In the genomic region with DNA sequence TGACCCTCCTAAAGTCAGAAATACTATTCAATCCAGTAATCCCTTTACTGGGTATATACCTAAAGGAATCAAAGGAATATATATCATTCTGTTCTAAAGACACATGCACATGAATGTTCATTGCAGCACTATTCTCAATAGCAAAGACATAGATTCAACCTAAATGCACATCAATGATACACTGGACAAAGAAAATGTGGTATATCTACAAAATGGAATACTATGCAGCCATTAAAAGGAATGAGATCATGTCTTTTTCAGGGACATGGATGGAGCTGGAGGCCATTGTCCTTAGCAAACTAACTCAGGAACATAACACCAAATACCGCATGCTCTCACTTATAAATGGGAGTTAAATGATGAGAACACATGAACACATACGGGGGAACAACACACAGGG, we compare ENCODE assay signal across 31 cellular contexts.
"Had no signal": no experiment of that assay in that cellular context is flagged by ENCODE, and none has a peak within 500 bp of the region (broad histone marks: within the 10 kb centered on the region; RNA-seq: fewer than 3 reads in every experiment).

No MANE protein-coding gene starts in this region.

- DNase-seq: activated CD4-positive, alpha-beta memory T cell treated with anti-CD3 and anti-CD28 coated beads, Interleukin-2, amount 10 ng/mL, durations not matched to agents 7 days and 5 days; activated CD4-positive, alpha-beta T cell treated with anti-CD3 and anti-CD28 coated beads for 1 hour; activated CD4-positive, alpha-beta T cell treated with anti-CD3 and anti-CD28 coated beads for 36 hours; activated CD4-positive, alpha-beta T cell treated with anti-CD3 and anti-CD28 coated beads for 48 hours; activated CD4-positive, alpha-beta T cell treated with anti-CD3 and anti-CD28 coated beads, Interleukin-2, amount 10 ng/mL, durations not matched to agents 7 days and 5 days; activated CD4-positive, alpha-beta T cell treated with anti-CD3 and anti-CD28 coated beads, Interleukin-2, amount 50 U/mL, for 48 hours; activated CD4-positive, CD25-positive, alpha-beta regulatory T cell; activated CD8-positive, alpha-beta memory T cell treated with anti-CD3 and anti-CD28 coated beads for 24 hours; activated CD8-positive, alpha-beta memory T cell treated with anti-CD3 and anti-CD28 coated beads, Interleukin-2, amount 10 ng/mL, durations not matched to agents 7 days and 5 days; activated CD8-positive, alpha-beta memory T cell treated with anti-CD3 and anti-CD28 coated beads, Interleukin-2, amount 50 U/mL, for 48 hours; activated CD8-positive, alpha-beta T cell treated with anti-CD3 and anti-CD28 coated beads, Interleukin-2, amount 10 ng/mL, durations not matched to agents 7 days and 5 days; activated effector memory CD4-positive, alpha-beta T cell treated with Interleukin-2 at 50 U/mL for 16 hours; activated gamma-delta T cell; activated naive CD4-positive, alpha-beta T cell treated with anti-CD3 and anti-CD28 coated beads, Interleukin-2, amount 10 ng/mL, durations not matched to agents 7 days and 5 days; activated naive CD4-positive, alpha-beta T cell treated with Interleukin-2 at 50 U/mL for 16 hours; activated naive CD8-positive, alpha-beta T cell treated with anti-CD3 and anti-CD28 coated beads, Interleukin-2, amount 10 ng/mL, durations not matched to agents 7 days and 5 days; activated naive CD8-positive, alpha-beta T cell treated with anti-CD3 and anti-CD28 coated beads, Interleukin-2, amount 50 U/mL, for 24 hours; activated T-cell treated with anti-CD3 and anti-CD28 coated beads, Interleukin-2, amount 50 U/mL, for 24 hours; activated T-cell treated with anti-CD3 and anti-CD28 coated beads, Interleukin-2, amount 50 U/mL, for 48 hours; amygdala; anterior cingulate cortex; caudate nucleus; cerebellar nuclear complex; T-helper 2 cell; T-helper 9 cell had no signal

- H3K27ac ChIP-seq: ascending aorta, cardiac muscle cell, VCaP had no signal

- H3K27me3 ChIP-seq: ascending aorta, cardiac muscle cell had no signal

- FAIRE-seq: bronchial epithelial cell, TTC549 had no signal

- H3K36me3 ChIP-seq: ascending aorta, cardiac muscle cell had no signal

- H3K4me3 ChIP-seq: ascending aorta, cardiac muscle cell had no signal

- H3K4me1 ChIP-seq: ascending aorta had no signal

- ATAC-seq: activated CD4-positive, alpha-beta T cell treated with anti-CD3 and anti-CD28 coated beads for 36 hours; activated CD4-positive, CD25-positive, alpha-beta regulatory T cell treated with anti-CD3 and anti-CD28 coated beads, Interleukin-2, amount 50 U/mL, for 24 hours; activated CD8-positive, alpha-beta memory T cell treated with anti-CD3 and anti-CD28 coated beads, Interleukin-2, amount 10 ng/mL, durations not matched to agents 7 days and 5 days; activated CD8-positive, alpha-beta T cell treated with anti-CD3 and anti-CD28 coated beads, Interleukin-2, amount 10 ng/mL, durations not matched to agents 7 days and 5 days; activated naive CD8-positive, alpha-beta T cell treated with anti-CD3 and anti-CD28 coated beads, Interleukin-2, amount 50 U/mL, for 24 hours had no signal

- H3K9me3 ChIP-seq: ascending aorta had no signal
